17 cellular contexts compared by ENCODE assay signal in genomic region chr10:112821042-112821441, GRCh38.
DNase-seq lines count a peak whose midpoint lies in the region; ATAC-seq, FAIRE-seq and TF ChIP-seq lines count a peak whose summit lies in the region.
"Had no signal": no experiment of that assay in that cellular context is flagged by ENCODE, and none has a peak within 500 bp of the region (broad histone marks: within the 10 kb centered on the region; RNA-seq: fewer than 3 reads in every experiment).

No MANE protein-coding gene starts in this region.

- CTCF ChIA-PET in HepG2 (lab: Yijun Ruan, JAX; ENCODE audit: low intra/inter-chr PET ratio, low total read pairs) = no interaction called here

- intact Hi-C loops in body of pancreas (cut with DNase I) = no loop called here
- intact Hi-C loops in HepG2 (cut with micrococcal nuclease; ENCODE audit: unreplicated experiment) = no loop called here
- intact Hi-C loops in activated CD4-positive, alpha-beta T cell treated with anti-CD3 and anti-CD28 coated beads, Interleukin-2, amount 10 ng/mL, durations not matched to agents 24 days and 14 days (cut with micrococcal nuclease) = no loop called here

- no peak overlapping the region for H3K23ac ChIP-seq in mesenchymal stem cell (ENCODE audit: low read length in 2 of 2)

- TF ChIP-seq CTCF in body of pancreas (IDR thresholded peaks at IDR 0.05) (no peak), HepG2 (CRISPR knock-in tag; IDR thresholded peaks at IDR 0.05) (no peak), progenitor cell of endocrine pancreas (IDR thresholded peaks at IDR 0.05; ENCODE audit: unreplicated experiment) (no peak)

- peak; percentile 20 to 45 (median 28) for DNase-seq in body of pancreas
- DNase-seq in HepG2 (ENCODE audit: low spot score) = no peak
- no peak for DNase-seq in mesenchymal stem cell
- no peak for DNase-seq in progenitor cell of endocrine pancreas (ENCODE audit: low spot score, unreplicated experiment)
- no peak for DNase-seq in activated CD4-positive, alpha-beta T cell treated with anti-CD3 and anti-CD28 coated beads, Interleukin-2, amount 10 ng/mL, durations not matched to agents 24 days and 14 days
- DNase-seq: 8988T; CD4-positive, alpha-beta memory T cell; DMS153; DMS79; GDM1; HFFc6 had no signal

- no peak overlapping the region for H2AK5ac ChIP-seq in mesenchymal stem cell (ENCODE audit: low read length, severe bottlenecking)

- H3K4me2 ChIP-seq in HepG2 (ENCODE audit: low read depth, low read length) (no peak overlapping the region), mesenchymal stem cell (ENCODE audit: low read length, poor library complexity, severe bottlenecking) (no peak overlapping the region)
- H3K4me2 ChIP-seq: BLaER1 had no signal

- no peak overlapping the region for H2BK15ac ChIP-seq in mesenchymal stem cell (ENCODE audit: low read depth, poor library complexity, severe bottlenecking)

- H3K79me1 ChIP-seq in mesenchymal stem cell (replicated peaks; ENCODE audit: low read length, poor library complexity, severe bottlenecking) = no peaks in the 10 kb centered on the region

- peaks cover 9% of the 10 kb centered on the region for H3K36me3 Mint-ChIP-seq in progenitor cell of endocrine pancreas (ENCODE audit: insufficient read depth)
- no peaks in the 10 kb centered on the region for H3K36me3 Mint-ChIP-seq in activated CD4-positive, alpha-beta T cell treated with anti-CD3 and anti-CD28 coated beads, Interleukin-2, amount 10 ng/mL, durations not matched to agents 24 days and 14 days (ENCODE audit: low read depth)

- H2BK12ac ChIP-seq in mesenchymal stem cell (ENCODE audit: low read length in 2 of 2) = no peak overlapping the region

- peaks cover 26% of the 10 kb centered on the region for H3K4me1 Mint-ChIP-seq in progenitor cell of endocrine pancreas (ENCODE audit: low read depth)
- H3K4me1 Mint-ChIP-seq in activated CD4-positive, alpha-beta T cell treated with anti-CD3 and anti-CD28 coated beads, Interleukin-2, amount 10 ng/mL, durations not matched to agents 24 days and 14 days = peaks cover 1% of the 10 kb centered on the region

- H3K4me1 ChIP-seq in body of pancreas = peaks cover 9% of the 10 kb centered on the region
- peaks cover 36% of the 10 kb centered on the region for H3K4me1 ChIP-seq in HepG2 (ENCODE audit: insufficient read depth, low read length)
- peaks cover 6% of the 10 kb centered on the region for H3K4me1 ChIP-seq in mesenchymal stem cell (ENCODE audit: control insufficient read depth, insufficient read depth, low read depth, low read length)

- H4K20me1 ChIP-seq in HepG2 (ENCODE audit: insufficient read depth, low read length) = no peaks in the 10 kb centered on the region
- H4K20me1 ChIP-seq: BLaER1 had no signal

- H3K9me3 ChIP-seq in body of pancreas = no peaks in the 10 kb centered on the region
- no peaks in the 10 kb centered on the region for H3K9me3 ChIP-seq in HepG2 (ENCODE audit: low read length)
- H3K9me3 ChIP-seq in mesenchymal stem cell (ENCODE audit: control insufficient read depth, low read length) = no peaks in the 10 kb centered on the region
- H3K9me3 ChIP-seq: BLaER1 had no signal

- peak overlapping the region in 2 of 4 donors; percentile 19 to 35 for H3K27ac ChIP-seq in body of pancreas
- H3K27ac ChIP-seq in HepG2 (ENCODE audit: extremely low read length, insufficient read depth, low read length) = no peak overlapping the region
- no peak overlapping the region for H3K27ac ChIP-seq in mesenchymal stem cell (ENCODE audit: low read length, poor library complexity, severe bottlenecking)
- H3K27ac ChIP-seq: BLaER1 had no signal

- no peak overlapping the region for H2BK120ac ChIP-seq in mesenchymal stem cell (ENCODE audit: low read depth, low read length)

- no peak for FAIRE-seq in HepG2 (lab: Jason Lieb, UNC)
- FAIRE-seq: GM12892 had no signal

- TF ChIP-seq RAD21 in HepG2 (CRISPR knock-in tag; IDR thresholded peaks at IDR 0.05) = no peak

- 70 to 83% methylated on average over 18 to 19 of the region's 19 CpGs for WGBS in body of pancreas, 2 donors
- WGBS in HepG2 (ENCODE audit: low lambda C conversion rate) = 94% methylated on average over 17 of the region's 19 CpGs
- WGBS in mesenchymal stem cell = 99% methylated on average over 19 of the region's 19 CpGs

- ATAC-seq in body of pancreas (peak; percentile 61), HepG2 (no peak), HG03432 (IDR thresholded peaks at IDR 0.05; ENCODE audit: unreplicated experiment) (no peak), GM21737 (IDR thresholded peaks at IDR 0.05; ENCODE audit: unreplicated experiment) (no peak)
- ATAC-seq: HCT116 had no signal

- POLR2A ChIA-PET in HepG2 (lab: Yijun Ruan, JAX) = no interaction called here

- H2AFZ ChIP-seq in HepG2 (ENCODE audit: low read length) (no peak overlapping the region), mesenchymal stem cell (ENCODE audit: low read depth, low read length) (no peak overlapping the region)

- H3K4me3 Mint-ChIP-seq in progenitor cell of endocrine pancreas (ENCODE audit: low read depth) = no peak overlapping the region
- no peak overlapping the region for H3K4me3 Mint-ChIP-seq in activated CD4-positive, alpha-beta T cell treated with anti-CD3 and anti-CD28 coated beads, Interleukin-2, amount 10 ng/mL, durations not matched to agents 24 days and 14 days
- H3K4me3 Mint-ChIP-seq: CD14-positive monocyte; CD4-positive, alpha-beta memory T cell; HFFc6 had no signal

- H3K4ac ChIP-seq in mesenchymal stem cell (ENCODE audit: low read depth in 1 of 2, low read length in 2 of 2) = peak overlapping the region in 1 of 2 experiments; percentile 35

- no peak overlapping the region for H4K91ac ChIP-seq in mesenchymal stem cell (ENCODE audit: low read length)

- H3K14ac ChIP-seq in mesenchymal stem cell (ENCODE audit: low read length in 2 of 2) = no peak overlapping the region

- BruUV-seq in HepG2 (replicated peaks; lab: Mats Ljungman, UMichigan) = no TSS peak

- peak overlapping the region; percentile 25 for H4K8ac ChIP-seq in mesenchymal stem cell (ENCODE audit: low read length)

- no peaks in the 10 kb centered on the region for H3K79me2 ChIP-seq in HepG2 (ENCODE audit: insufficient read depth, low read length)

- H3K4me3 ChIP-seq in body of pancreas (no peak overlapping the region), HepG2 (replicated peaks in 1 of 3; ENCODE audit: insufficient read depth in 1 of 3, low read depth in 2 of 3, low read length in 3 of 3) (no peak overlapping the region), mesenchymal stem cell (ENCODE audit: insufficient read depth in 1 of 2, low read depth in 1 of 2, low read length in 2 of 2) (no peak overlapping the region)
- H3K4me3 ChIP-seq: BLaER1 had no signal

- in situ Hi-C loops in HepG2 (cut with HindIII; ENCODE audit: extremely low pct_ligation_motif_present, low pct_unique_long_range_greater_than_20kb) = no loop called here

- no peaks in the 10 kb centered on the region for H3K9me3 Mint-ChIP-seq in progenitor cell of endocrine pancreas (ENCODE audit: low read depth)
- no peaks in the 10 kb centered on the region for H3K9me3 Mint-ChIP-seq in activated CD4-positive, alpha-beta T cell treated with anti-CD3 and anti-CD28 coated beads, Interleukin-2, amount 10 ng/mL, durations not matched to agents 24 days and 14 days
- H3K9me3 Mint-ChIP-seq: CD14-positive monocyte; CD4-positive, alpha-beta memory T cell; HFFc6 had no signal

- H3K27me3 ChIP-seq in body of pancreas (no peaks in the 10 kb centered on the region), HepG2 (ENCODE audit: control insufficient read depth in 1 of 2, insufficient read depth in 2 of 2, low read length in 2 of 2) (no peaks in the 10 kb centered on the region), mesenchymal stem cell (ENCODE audit: control insufficient read depth in 1 of 2, insufficient read depth in 1 of 2, low read length in 2 of 2) (no peaks in the 10 kb centered on the region)
- H3K27me3 ChIP-seq: BLaER1 had no signal

- H3K36me3 ChIP-seq in body of pancreas (replicated peaks in 1 of 2; ENCODE audit: insufficient read depth in 1 of 2, low read depth in 2 of 2) (no peaks in the 10 kb centered on the region), HepG2 (replicated peaks in 1 of 2; ENCODE audit: control insufficient read depth in 1 of 2, insufficient read depth in 2 of 2, low read length in 2 of 2) (no peaks in the 10 kb centered on the region; a peak in 1 of 5 replicates), mesenchymal stem cell (ENCODE audit: control insufficient read depth in 1 of 2, insufficient read depth in 2 of 2, low read depth in 1 of 2, low read length in 2 of 2) (peaks cover 11 to 20% of the 10 kb centered on the region in 2 experiments)

- no peak for TF ChIP-seq POLR2A in body of pancreas (IDR thresholded peaks at IDR 0.05)
- no peak for TF ChIP-seq POLR2A in HepG2 (IDR thresholded peaks at IDR 0.05; ENCODE audit: insufficient read depth in 1 of 2, low read depth in 2 of 2, low read length in 2 of 2)

- H3K9ac ChIP-seq in HepG2 (ENCODE audit: insufficient read depth, low read depth, low read length) = no peak overlapping the region
- no peak overlapping the region for H3K9ac ChIP-seq in mesenchymal stem cell (ENCODE audit: low read length)
- H3K9ac ChIP-seq: BLaER1 had no signal

- no peaks in the 10 kb centered on the region for H3K27me3 Mint-ChIP-seq in progenitor cell of endocrine pancreas
- no peaks in the 10 kb centered on the region for H3K27me3 Mint-ChIP-seq in activated CD4-positive, alpha-beta T cell treated with anti-CD3 and anti-CD28 coated beads, Interleukin-2, amount 10 ng/mL, durations not matched to agents 24 days and 14 days
- H3K27me3 Mint-ChIP-seq: CD4-positive, alpha-beta memory T cell had no signal

- H3K18ac ChIP-seq in mesenchymal stem cell (ENCODE audit: low read depth in 1 of 2, low read length in 2 of 2) = peak overlapping the region in 1 of 2 experiments; percentile 0

- H3K27ac Mint-ChIP-seq in progenitor cell of endocrine pancreas = peak overlapping the region; percentile 71
- H3K27ac Mint-ChIP-seq in activated CD4-positive, alpha-beta T cell treated with anti-CD3 and anti-CD28 coated beads, Interleukin-2, amount 10 ng/mL, durations not matched to agents 24 days and 14 days = no peak overlapping the region
- H3K27ac Mint-ChIP-seq: CD4-positive, alpha-beta memory T cell; HFFc6 had no signal

- H2BK5ac ChIP-seq in mesenchymal stem cell (ENCODE audit: low read depth, low read length, poor library complexity, severe bottlenecking) = no peak overlapping the region

- TF ChIP-seq EP300 in HepG2 (IDR thresholded peaks at IDR 0.05; ENCODE audit: low read depth in 2 of 2, low read length in 2 of 2) (no peak), HepG2 (CRISPR knock-in tag; IDR thresholded peaks at IDR 0.05; ENCODE audit: borderline replicate concordance) (no peak)

Comparison
In these comparisons a context has a peak if more than half of its experiments do, and no peak if none do; other contexts are left out.
1. DNase-seq: peak in body of pancreas (4 of 4); none in HepG2 (single experiment), mesenchymal stem cell (single experiment), progenitor cell of endocrine pancreas (single experiment) and activated CD4-positive, alpha-beta T cell treated with anti-CD3 and anti-CD28 coated beads, Interleukin-2, amount 10 ng/mL, durations not matched to agents 24 days and 14 days (single experiment).